In the genomic region with DNA sequence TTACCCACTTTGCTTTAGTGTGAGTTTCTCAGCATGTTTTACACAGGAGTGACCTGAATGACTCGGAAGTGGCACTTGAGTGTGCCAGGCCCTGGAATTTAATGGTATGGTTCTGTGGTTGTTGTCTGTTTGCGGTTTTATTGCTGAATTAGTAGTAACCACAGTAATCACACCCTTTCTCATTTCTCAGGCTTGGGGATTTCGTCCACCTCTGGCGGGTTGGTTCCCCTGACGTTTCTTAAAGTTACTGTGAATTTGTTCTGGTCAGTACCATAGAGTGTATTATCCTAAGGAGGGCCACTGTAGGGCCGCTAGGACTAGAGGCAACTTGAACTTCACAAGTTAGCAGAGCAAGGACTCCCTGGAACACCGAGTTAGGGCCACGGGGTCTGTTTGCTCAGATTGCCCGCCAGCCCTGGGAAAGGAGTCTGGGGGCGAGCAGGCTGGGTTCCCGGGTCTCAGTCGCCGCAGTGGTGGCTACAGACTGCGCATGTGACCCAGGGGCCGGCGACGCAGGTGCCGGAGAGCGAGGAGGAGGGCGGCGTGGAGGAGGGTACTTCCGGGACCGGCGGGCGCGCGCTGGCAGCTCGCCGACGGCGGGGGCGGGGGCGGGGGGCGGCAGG, we compare ENCODE assay signal across 9 cellular contexts. TPM values are rescaled to one million over a fixed set of nuclear protein-coding genes. Genes with fewer than 3 reads are reported as not detected.
A peak's percentile ranks its signal among the peaks of the same experiment; 100 is the strongest.
DNase-seq lines count a peak whose midpoint lies in the region; ATAC-seq and TF ChIP-seq lines count a peak whose summit lies in the region.
"Had no signal": no experiment of that assay in that cellular context is flagged by ENCODE, and none has a peak within 500 bp of the region (broad histone marks: within the 10 kb centered on the region; RNA-seq: fewer than 3 reads in every experiment).

No MANE protein-coding gene starts in this region.

- TF ChIP-seq POLR2A in IMR-90 (IDR thresholded peaks at IDR 0.05; ENCODE audit: low read depth, low read length) = no peak

- H3K9me1 ChIP-seq in IMR-90 (ENCODE audit: insufficient read depth, low read length) = no peaks in the 10 kb centered on the region

- peak overlapping the region; percentile 92 for H3K27ac Mint-ChIP-seq in activated naive CD8-positive, alpha-beta T cell treated with anti-CD3 and anti-CD28 coated beads, Interleukin-2, amount 10 ng/mL, durations not matched to agents 7 days and 5 days
- H3K27ac Mint-ChIP-seq in stimulated activated effector memory CD8-positive, alpha-beta T cell treated with anti-CD3 and anti-CD28 coated beads, Interleukin-12 subunit alpha, Interleukin-12 subunit beta, amount 100 ng/mL, for 72 hours = peak overlapping the region; percentile 96

- no peaks in the 10 kb centered on the region for H3K9me3 ChIP-seq in IMR-90 (ENCODE audit: control insufficient read depth, insufficient read depth, low read length)
- no peaks in the 10 kb centered on the region for H3K9me3 ChIP-seq in iPS-20b (ENCODE audit: insufficient read depth, low read depth, low read length)

- DNase-seq in NCI-H524 (lab: John Stamatoyannopoulos, UW) (peak; percentile 86 to 89), NCI-H524 treated with DMSO at 0.1 percent for 48 hours (lab: John Stamatoyannopoulos, UW) (no peak), IMR-90 (no peak), AG08396 (ENCODE audit: low spot score) (no peak)
- DNase-seq in activated naive CD8-positive, alpha-beta T cell treated with anti-CD3 and anti-CD28 coated beads, Interleukin-2, amount 10 ng/mL, durations not matched to agents 7 days and 5 days = no peak
- DNase-seq in stimulated activated effector memory CD8-positive, alpha-beta T cell treated with anti-CD3 and anti-CD28 coated beads, Interleukin-12 subunit alpha, Interleukin-12 subunit beta, amount 100 ng/mL, for 72 hours (ENCODE audit: low spot score in 2 of 2) = peak in 1 of 2 donors; percentile 91

- H4K5ac ChIP-seq in IMR-90 (ENCODE audit: low read depth, low read length) = no peak overlapping the region

- peaks cover 33% of the 10 kb centered on the region for H3K27me3 ChIP-seq in IMR-90 (ENCODE audit: control insufficient read depth, insufficient read depth, low read length)
- H3K27me3 ChIP-seq in iPS-20b (ENCODE audit: insufficient read depth, low read length) = peaks cover 7% of the 10 kb centered on the region; the same call in 1 of the 2 replicates

- H2BK120ac ChIP-seq in IMR-90 (ENCODE audit: low read depth, low read length) = no peak overlapping the region

- peaks cover 7% of the 10 kb centered on the region for H3K27me3 Mint-ChIP-seq in activated naive CD8-positive, alpha-beta T cell treated with anti-CD3 and anti-CD28 coated beads, Interleukin-2, amount 10 ng/mL, durations not matched to agents 7 days and 5 days

- peak overlapping the region; percentile 43 for H3K4me3 ChIP-seq in IMR-90 (ENCODE audit: insufficient read depth, low read depth, low read length)
- peak overlapping the region; percentile 88 for H3K4me3 ChIP-seq in iPS-20b (ENCODE audit: low read length)

- H3K36me3 Mint-ChIP-seq in activated naive CD8-positive, alpha-beta T cell treated with anti-CD3 and anti-CD28 coated beads, Interleukin-2, amount 10 ng/mL, durations not matched to agents 7 days and 5 days = no peaks in the 10 kb centered on the region
- peaks cover 16% of the 10 kb centered on the region for H3K36me3 Mint-ChIP-seq in stimulated activated effector memory CD8-positive, alpha-beta T cell treated with anti-CD3 and anti-CD28 coated beads, Interleukin-12 subunit alpha, Interleukin-12 subunit beta, amount 100 ng/mL, for 72 hours

- no peak overlapping the region for H3K18ac ChIP-seq in IMR-90 (ENCODE audit: low read depth, low read length)

- no peak overlapping the region for H2BK20ac ChIP-seq in IMR-90 (ENCODE audit: low read depth, low read length)

- H2BK15ac ChIP-seq in IMR-90 (ENCODE audit: low read depth, low read length) = no peak overlapping the region

- dilution Hi-C loops in IMR-90 (cut with HindIII; ENCODE audit: low sequenced_read_pairs, unreplicated experiment) = no loop called here

- peaks cover 19% of the 10 kb centered on the region for H3K4me1 Mint-ChIP-seq in activated naive CD8-positive, alpha-beta T cell treated with anti-CD3 and anti-CD28 coated beads, Interleukin-2, amount 10 ng/mL, durations not matched to agents 7 days and 5 days
- peaks cover 26% of the 10 kb centered on the region for H3K4me1 Mint-ChIP-seq in stimulated activated effector memory CD8-positive, alpha-beta T cell treated with anti-CD3 and anti-CD28 coated beads, Interleukin-12 subunit alpha, Interleukin-12 subunit beta, amount 100 ng/mL, for 72 hours

- POLR2A ChIA-PET in IMR-90 (lab: Charles Lee; ENCODE audit: unreplicated experiment) = no interaction called here
- POLR2A ChIA-PET in activated naive CD8-positive, alpha-beta T cell treated with anti-CD3 and anti-CD28 coated beads, Interleukin-2, amount 10 ng/mL, durations not matched to agents 7 days and 5 days (lab: Charles Lee) = interaction anchor here (1.3 to 1.4 kb wide), 2 partner anchors 17 to 25 kb away, joined by 4 to 9 read pairs; no protein-coding TSS in a partner anchor

- H3K27ac ChIP-seq in IMR-90 (ENCODE audit: insufficient read depth, low read length) (no peak overlapping the region), iPS-20b (ENCODE audit: low read length) (peak overlapping the region; percentile 46)

- no peak overlapping the region for H3K56ac ChIP-seq in IMR-90 (ENCODE audit: extremely low read depth, insufficient read depth, low read length)

- no peak overlapping the region for H3K23ac ChIP-seq in IMR-90 (ENCODE audit: low read depth, low read length)

- H2AK9ac ChIP-seq in IMR-90 (replicated peaks; ENCODE audit: low read depth, low read length, poor library complexity) = peak overlapping the region; percentile 81

- H3K4ac ChIP-seq in IMR-90 (ENCODE audit: low read depth, low read length) = no peak overlapping the region

- TF ChIP-seq RAD21 in IMR-90 (IDR thresholded peaks at IDR 0.05; ENCODE audit: low read length) = no peak

- H3K36me3 ChIP-seq in IMR-90 (ENCODE audit: control insufficient read depth, insufficient read depth, low read length) = no peaks in the 10 kb centered on the region
- no peaks in the 10 kb centered on the region for H3K36me3 ChIP-seq in iPS-20b (ENCODE audit: insufficient read depth, low read depth, low read length)

- H2AK5ac ChIP-seq in IMR-90 (ENCODE audit: low read depth, low read length) = no peak overlapping the region

- BruUV-seq in IMR-90 (replicated peaks; lab: Mats Ljungman, UMichigan) = no TSS peak

- H4K8ac ChIP-seq in IMR-90 (ENCODE audit: low read depth in 2 of 2, low read length in 2 of 2) = peak overlapping the region in 1 of 2 experiments; percentile 25; a peak in 1 of 4 replicates

- peak overlapping the region; percentile 88 for H2AFZ ChIP-seq in IMR-90 (replicated peaks; ENCODE audit: low read length, poor library complexity)

- H3K9me3 Mint-ChIP-seq in activated naive CD8-positive, alpha-beta T cell treated with anti-CD3 and anti-CD28 coated beads, Interleukin-2, amount 10 ng/mL, durations not matched to agents 7 days and 5 days = no peaks in the 10 kb centered on the region
- no peaks in the 10 kb centered on the region for H3K9me3 Mint-ChIP-seq in stimulated activated effector memory CD8-positive, alpha-beta T cell treated with anti-CD3 and anti-CD28 coated beads, Interleukin-12 subunit alpha, Interleukin-12 subunit beta, amount 100 ng/mL, for 72 hours

- ATAC-seq in GM21576 (IDR thresholded peaks at IDR 0.05; ENCODE audit: unreplicated experiment) = peak; percentile 77
- peak; percentile 52 for ATAC-seq in IMR-90 (ENCODE audit: low read depth)
- no peak for ATAC-seq in activated naive CD8-positive, alpha-beta T cell treated with anti-CD3 and anti-CD28 coated beads, Interleukin-2, amount 10 ng/mL, durations not matched to agents 7 days and 5 days (ENCODE audit: low read depth)
- ATAC-seq in stimulated activated effector memory CD8-positive, alpha-beta T cell treated with anti-CD3 and anti-CD28 coated beads, Interleukin-12 subunit alpha, Interleukin-12 subunit beta, amount 100 ng/mL, for 72 hours = peak; percentile 75

- no peak overlapping the region for H3K14ac ChIP-seq in IMR-90 (replicated peaks; ENCODE audit: low read depth, low read length)

- H4K91ac ChIP-seq in IMR-90 (ENCODE audit: insufficient read depth, low read depth, low read length) = no peak overlapping the region

- no peaks in the 10 kb centered on the region for H3K79me1 ChIP-seq in IMR-90 (ENCODE audit: low read depth in 1 of 2, low read length in 2 of 2)

- H3K4me3 Mint-ChIP-seq in activated naive CD8-positive, alpha-beta T cell treated with anti-CD3 and anti-CD28 coated beads, Interleukin-2, amount 10 ng/mL, durations not matched to agents 7 days and 5 days = peak overlapping the region; percentile 92
- peak overlapping the region; percentile 80 for H3K4me3 Mint-ChIP-seq in stimulated activated effector memory CD8-positive, alpha-beta T cell treated with anti-CD3 and anti-CD28 coated beads, Interleukin-12 subunit alpha, Interleukin-12 subunit beta, amount 100 ng/mL, for 72 hours

- peak overlapping the region; percentile 76 for H3K4me2 ChIP-seq in IMR-90 (ENCODE audit: low read depth, low read length)

- H3K9ac ChIP-seq in IMR-90 (ENCODE audit: low read depth, low read length) (no peak overlapping the region), iPS-20b (ENCODE audit: low read depth, low read length) (peak overlapping the region; percentile 87; the same call in 1 of the 2 replicates)

- H3K4me1 ChIP-seq in IMR-90 (ENCODE audit: control insufficient read depth, insufficient read depth, low read length) = no peaks in the 10 kb centered on the region
- no peaks in the 10 kb centered on the region for H3K4me1 ChIP-seq in iPS-20b (ENCODE audit: insufficient read depth, low read length)

- TF ChIP-seq CTCF in IMR-90 (conservative IDR thresholded peaks at IDR 0.05; ENCODE audit: low read depth, low read length) = no peak

- CTCF ChIA-PET in IMR-90 (lab: Yijun Ruan, JAX) = no interaction called here

- no peaks in the 10 kb centered on the region for H4K20me1 ChIP-seq in IMR-90 (ENCODE audit: insufficient read depth, low read length)

- intact Hi-C loops in IMR-90 (cut with micrococcal nuclease) = no loop called here

- no peak overlapping the region for H2BK5ac ChIP-seq in IMR-90 (ENCODE audit: low read depth, low read length, poor library complexity, severe bottlenecking)

- in situ Hi-C loops in IMR-90 (cut with MboI; ENCODE audit: low sequenced_read_pairs) = no loop called here

- WGBS in IMR-90 (ENCODE audit: extremely low coverage in 2 of 2, insufficient read length in 1 of 2), 2 experiments = 5% methylated on average over 3 of the region's 34 CpGs; no CpG with 5 or more reads in 1 of the 2 experiments

RNA-seq across cellular contexts. Expression of gene KLHL32, which starts 0.5 kb away (rescaled TPM):
- total RNA-seq in IMR-90 (2012; rRNA removed) = not detected in 2 replicates
- 0.02 TPM in 1 of 2 replicates, not detected in the other for polyA plus RNA-seq in IMR-90 (2012; rRNA removed)
- not detected in 2 replicates for polyA plus RNA-seq in IMR-90 (2012; cell fraction: cytosol; rRNA removed)
- not detected in 2 replicates for polyA plus RNA-seq in IMR-90 (2012; cell fraction: nucleus; rRNA removed; ENCODE audit: low replicate concordance)
- total RNA-seq in activated naive CD8-positive, alpha-beta T cell treated with anti-CD3 and anti-CD28 coated beads, Interleukin-2, amount 10 ng/mL, durations not matched to agents 7 days and 5 days = 1 to 10 TPM; 1.5 to 2.1 TPM
- total RNA-seq: pulmonary artery endothelial cell had no signal

RNA-seq across cellular contexts. Expression of gene NDUFAF4, which starts 26.3 kb away (rescaled TPM):
- 6.3 and 13.9 TPM in 2 replicates for total RNA-seq in IMR-90 (2012; rRNA removed)
- polyA plus RNA-seq in IMR-90 (2012; rRNA removed) = 13.4 and 20.4 TPM in 2 replicates
- polyA plus RNA-seq in IMR-90 (2012; cell fraction: cytosol; rRNA removed) = 1.3 and 3.3 TPM in 2 replicates
- polyA plus RNA-seq in IMR-90 (2012; cell fraction: nucleus; rRNA removed; ENCODE audit: low replicate concordance) = 0.46 and 3.8 TPM in 2 replicates
- total RNA-seq in activated naive CD8-positive, alpha-beta T cell treated with anti-CD3 and anti-CD28 coated beads, Interleukin-2, amount 10 ng/mL, durations not matched to agents 7 days and 5 days = 10 to 100 TPM; 27.8 to 30.0 TPM

Comparison
In these comparisons a context has a peak if more than half of its experiments do, and no peak if none do; other contexts are left out.
1. DNase-seq: peak in NCI-H524 (2 of 2); none in NCI-H524 treated with DMSO at 0.1 percent for 48 hours (single experiment), IMR-90 (single experiment), activated naive CD8-positive, alpha-beta T cell treated with anti-CD3 and anti-CD28 coated beads, Interleukin-2, amount 10 ng/mL, durations not matched to agents 7 days and 5 days (single experiment) and AG08396 (single experiment).